ENCODE assay signal across 8 cellular contexts in the genomic region with DNA sequence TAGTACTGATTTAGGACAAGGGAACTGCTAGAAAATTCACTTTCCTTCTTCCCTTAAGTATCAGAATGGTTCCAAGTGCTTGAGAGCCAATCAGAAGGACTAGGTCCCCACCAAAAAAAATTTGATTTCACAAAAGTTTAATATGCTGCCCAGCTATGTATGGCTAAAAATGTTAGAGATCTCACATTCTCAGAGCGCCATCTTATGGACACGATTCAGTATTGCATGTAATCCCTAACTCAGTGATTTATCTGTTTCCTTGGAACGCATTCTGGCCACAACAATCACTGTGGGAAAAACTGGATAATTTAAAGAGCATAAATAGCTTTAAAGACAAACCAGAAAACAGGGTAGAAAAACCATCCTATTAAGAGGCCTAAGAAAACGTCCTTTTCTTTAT.
DNase-seq lines count a peak whose midpoint lies in the region; ATAC-seq and TF ChIP-seq lines count a peak whose summit lies in the region.

No MANE protein-coding gene starts in this region.

- no peak overlapping the region for H3K18ac ChIP-seq in mesenchymal stem cell (ENCODE audit: low read depth in 1 of 2, low read length in 2 of 2)

- DNase-seq in cardiac muscle cell (ENCODE audit: low read depth in 1 of 2, low spot score in 1 of 2) (peak; percentile 56 to 60), Right ventricle myocardium superior (no peak), NCI-H345 (lab: John Stamatoyannopoulos, UW) (peak; percentile 41), dedifferentiated amniotic fluid mesenchymal stem cell (ENCODE audit: extremely low spot score) (peak; percentile 73), mesenchymal stem cell (peak; percentile 41), cortex of kidney (lab: John Stamatoyannopoulos, UW) (no peak)
- DNase-seq in effector CD8-positive, alpha-beta T cell (lab: John Stamatoyannopoulos, UW) = no peak

- 0% methylated on average over 2 of the region's 4 CpGs for WGBS in mesenchymal stem cell

- H3K9me3 ChIP-seq in cardiac muscle cell (ENCODE audit: low read depth) (no peaks in the 10 kb centered on the region), mesenchymal stem cell (ENCODE audit: control insufficient read depth, low read length) (no peaks in the 10 kb centered on the region)

- peaks cover 12% of the 10 kb centered on the region for H3K4me1 ChIP-seq in cardiac muscle cell (ENCODE audit: low read depth)
- peaks cover 3% of the 10 kb centered on the region for H3K4me1 ChIP-seq in mesenchymal stem cell (ENCODE audit: control insufficient read depth, insufficient read depth, low read depth, low read length)

- H3K9ac ChIP-seq in mesenchymal stem cell (ENCODE audit: low read length) = no peak overlapping the region

- H3K14ac ChIP-seq in mesenchymal stem cell (ENCODE audit: low read length in 2 of 2) = no peak overlapping the region

- no peak for ATAC-seq in Right ventricle myocardium superior (ENCODE audit: poor library complexity)
- ATAC-seq in HG03097 (IDR thresholded peaks at IDR 0.05; ENCODE audit: low FRiP score, unreplicated experiment) = no peak

- intact Hi-C loops in Right ventricle myocardium superior (cut with DNase I) = loop anchor here (10.0 kb wide), 1 partner anchor 336 kb away; no protein-coding TSS in a partner anchor

- no peak overlapping the region for H2BK12ac ChIP-seq in mesenchymal stem cell (ENCODE audit: low read length in 2 of 2)

- H3K4me2 ChIP-seq in mesenchymal stem cell (ENCODE audit: low read length, poor library complexity, severe bottlenecking) = no peak overlapping the region

- no peak overlapping the region for H3K23ac ChIP-seq in mesenchymal stem cell (ENCODE audit: low read length in 2 of 2)

- H2BK15ac ChIP-seq in mesenchymal stem cell (ENCODE audit: low read depth, poor library complexity, severe bottlenecking) = no peak overlapping the region

- no peak overlapping the region for H4K91ac ChIP-seq in mesenchymal stem cell (ENCODE audit: low read length)

- no peak overlapping the region for H3K4ac ChIP-seq in mesenchymal stem cell (ENCODE audit: low read depth in 1 of 2, low read length in 2 of 2)

- H2BK5ac ChIP-seq in mesenchymal stem cell (ENCODE audit: low read depth, low read length, poor library complexity, severe bottlenecking) = no peak overlapping the region

- H3K27ac ChIP-seq in cardiac muscle cell = no peak overlapping the region
- no peak overlapping the region for H3K27ac ChIP-seq in mesenchymal stem cell (ENCODE audit: low read length, poor library complexity, severe bottlenecking)

- H3K4me3 ChIP-seq in cardiac muscle cell = no peak overlapping the region
- no peak overlapping the region for H3K4me3 ChIP-seq in mesenchymal stem cell (ENCODE audit: insufficient read depth in 1 of 2, low read depth in 1 of 2, low read length in 2 of 2)

- H3K27me3 ChIP-seq in cardiac muscle cell (no peaks in the 10 kb centered on the region), mesenchymal stem cell (ENCODE audit: control insufficient read depth in 1 of 2, insufficient read depth in 1 of 2, low read length in 2 of 2) (peaks cover 0 to 9% of the 10 kb centered on the region in 2 experiments)

- peak; percentile 55 for TF ChIP-seq CTCF in cardiac muscle cell (IDR thresholded peaks at IDR 0.05; ENCODE audit: low read depth, low read length)

- no peak overlapping the region for H2AFZ ChIP-seq in mesenchymal stem cell (ENCODE audit: low read depth, low read length)

- H3K36me3 ChIP-seq in cardiac muscle cell (no peaks in the 10 kb centered on the region), mesenchymal stem cell (ENCODE audit: control insufficient read depth in 1 of 2, insufficient read depth in 2 of 2, low read depth in 1 of 2, low read length in 2 of 2) (no peaks in the 10 kb centered on the region)

- H2BK120ac ChIP-seq in mesenchymal stem cell (ENCODE audit: low read depth, low read length) = no peak overlapping the region

- H2AK5ac ChIP-seq in mesenchymal stem cell (ENCODE audit: low read length, severe bottlenecking) = no peak overlapping the region

- H3K79me1 ChIP-seq in mesenchymal stem cell (replicated peaks; ENCODE audit: low read length, poor library complexity, severe bottlenecking) = no peaks in the 10 kb centered on the region

- no peak overlapping the region for H4K8ac ChIP-seq in mesenchymal stem cell (ENCODE audit: low read length)

Comparison
In these comparisons a context has a peak if more than half of its experiments do, and no peak if none do; other contexts are left out.
1. DNase-seq: peak in cardiac muscle cell (2 of 2), NCI-H345 (single experiment), dedifferentiated amniotic fluid mesenchymal stem cell (single experiment) and mesenchymal stem cell (single experiment); none in Right ventricle myocardium superior (single experiment), effector CD8-positive, alpha-beta T cell (single experiment) and cortex of kidney (single experiment).